8 cellular contexts compared by ENCODE assay signal in genomic region chr9:74953235-74953741, GRCh38. TPM values are rescaled to one million over a fixed set of nuclear protein-coding genes. Genes with fewer than 3 reads are reported as not detected.
DNase-seq lines count a peak whose midpoint lies in the region; ATAC-seq and TF ChIP-seq lines count a peak whose summit lies in the region.

No MANE protein-coding gene starts in this region.

- no peak overlapping the region for H3K27ac ChIP-seq in cardiac muscle cell

- H3K36me3 Mint-ChIP-seq in central memory CD8-positive, alpha-beta T cell (ENCODE audit: insufficient read depth), result peaks cover 11% of the 10 kb centered on the region

- H3K4me1 ChIP-seq in cardiac muscle cell (ENCODE audit: low read depth) (no peaks in the 10 kb centered on the region), mucosa of descending colon (ENCODE audit: low read depth) (no peaks in the 10 kb centered on the region)

- peaks cover 18% of the 10 kb centered on the region for H3K4me1 Mint-ChIP-seq in central memory CD8-positive, alpha-beta T cell

- no peaks in the 10 kb centered on the region for H3K36me3 ChIP-seq in cardiac muscle cell
- H3K36me3 ChIP-seq in mucosa of descending colon (ENCODE audit: low read depth), result no peaks in the 10 kb centered on the region

- H3K4me3 Mint-ChIP-seq in central memory CD8-positive, alpha-beta T cell, result peak overlapping the region; percentile 92

- peak overlapping the region; percentile 93 for H3K27ac Mint-ChIP-seq in central memory CD8-positive, alpha-beta T cell (ENCODE audit: low read depth)

- no peaks in the 10 kb centered on the region for H3K27me3 Mint-ChIP-seq in central memory CD8-positive, alpha-beta T cell

- intact Hi-C loops in Right ventricle myocardium inferior (cut with DNase I) (loop anchor here (5.0 kb wide), 4 partner anchors 49 to 176 kb away; partner anchors contain the start of genes CARNMT1, NMRK1 and OSTF1), mucosa of descending colon (cut with DNase I, micrococcal nuclease) (loop anchor here (10.0 kb wide), 2 partner anchors 52 to 122 kb away; no protein-coding TSS in a partner anchor)

- H3K4me3 ChIP-seq in cardiac muscle cell, result peak overlapping the region; percentile 89
- H3K4me3 ChIP-seq in mucosa of descending colon, result peak overlapping the region; percentile 79

- DNase-seq in cardiac muscle cell (ENCODE audit: low read depth in 1 of 2, low spot score in 1 of 2), result no peak
- no peak for DNase-seq in Right ventricle myocardium inferior (ENCODE audit: missing footprints)
- peak; percentile 33 for DNase-seq in LHCN-M2 (ENCODE audit: low read depth)
- DNase-seq in central memory CD8-positive, alpha-beta T cell (ENCODE audit: low spot score in 2 of 2), result no peak
- no peak for DNase-seq in mucosa of descending colon
- DNase-seq in ureter (ENCODE audit: low spot score), result no peak
- no peak for DNase-seq in NCI-H1048 (lab: John Stamatoyannopoulos, UW)
- DNase-seq in HuH-7 (ENCODE audit: low spot score), result no peak

- ATAC-seq in Right ventricle myocardium inferior (no peak), mucosa of descending colon (no peak)
- ATAC-seq in central memory CD8-positive, alpha-beta T cell (replicated peaks; ENCODE audit: extremely low read depth, poor library complexity, severe bottlenecking), result no peak

- no peaks in the 10 kb centered on the region for H3K27me3 ChIP-seq in cardiac muscle cell

- H3K9me3 Mint-ChIP-seq in central memory CD8-positive, alpha-beta T cell, result no peaks in the 10 kb centered on the region

- TF ChIP-seq CTCF in cardiac muscle cell (IDR thresholded peaks at IDR 0.05; ENCODE audit: low read depth, low read length) (no peak), mucosa of descending colon (IDR thresholded peaks at IDR 0.05) (no peak)

- no peaks in the 10 kb centered on the region for H3K9me3 ChIP-seq in cardiac muscle cell (ENCODE audit: low read depth)
- H3K9me3 ChIP-seq in mucosa of descending colon, result no peaks in the 10 kb centered on the region

RNA-seq across cellular contexts. Expression of gene C9orf40, which starts 0.6 kb away (rescaled TPM):
- total RNA-seq in cardiac muscle cell (7.8 and 12.0 TPM in 2 replicates), Right ventricle myocardium inferior (2.8 TPM), LHCN-M2 (2014; rRNA removed) (17.3 and 18.1 TPM in 2 replicates), mucosa of descending colon (1 to 10 TPM; 7.8 to 8.9 (median 7.8) TPM), ureter (3.2 TPM)
- 8.9 and 14.8 TPM in 2 replicates for polyA plus RNA-seq in cardiac muscle cell
- 7.2 TPM for polyA plus RNA-seq in LHCN-M2 (2012)
